8 cellular contexts compared by ENCODE assay signal in genomic region chr9:94639045-94639995, GRCh38. TPM values are rescaled to one million over a fixed set of nuclear protein-coding genes. Genes with fewer than 3 reads are reported as not detected.
DNase-seq lines count a peak whose midpoint lies in the region; ATAC-seq and TF ChIP-seq lines count a peak whose summit lies in the region.

Gene FBP1, minus strand, starts transcription at chr9:94639518. Its CDS starts 208 bp downstream, at chr9:94639310.

- no peaks in the 10 kb centered on the region for H3K9me3 Mint-ChIP-seq in naive thymus-derived CD4-positive, alpha-beta T cell

- ATAC-seq in naive thymus-derived CD4-positive, alpha-beta T cell: peak; percentile 75
- no peak for ATAC-seq in HG03460 (IDR thresholded peaks at IDR 0.05; ENCODE audit: unreplicated experiment)

- no peaks in the 10 kb centered on the region for H3K27me3 ChIP-seq in naive thymus-derived CD4-positive, alpha-beta T cell (ENCODE audit: control insufficient read depth in 2 of 2, insufficient read depth in 2 of 2, low read length in 2 of 2)
- no peaks in the 10 kb centered on the region for H3K27me3 ChIP-seq in thyroid gland

- intact Hi-C loops in naive thymus-derived CD4-positive, alpha-beta T cell (cut with micrococcal nuclease): loop anchor here in 1 of 2 donors (1.0 kb wide), 2 partner anchors 17 to 30 kb away; no protein-coding TSS in a partner anchor
- intact Hi-C loops in thyroid gland (cut with DNase I): no loop called here

- TF ChIP-seq POLR2A in erythroblast (IDR thresholded peaks at IDR 0.05; ENCODE audit: low read length) (no peak), thyroid gland (IDR thresholded peaks at IDR 0.05) (peak in 1 of 2 donors; percentile 34)

- H3K9me3 ChIP-seq in naive thymus-derived CD4-positive, alpha-beta T cell (ENCODE audit: control insufficient read depth in 2 of 3, low read length in 3 of 3): no peaks in the 10 kb centered on the region
- no peaks in the 10 kb centered on the region for H3K9me3 ChIP-seq in thyroid gland

- peak within 1 kb of the TSS; percentile 59 for H3K27ac ChIP-seq in naive thymus-derived CD4-positive, alpha-beta T cell (ENCODE audit: low read depth, low read length)
- H3K27ac ChIP-seq in thyroid gland: peak within 1 kb of the TSS in 2 of 3 donors; percentile 34 to 44

- H3K4me3 Mint-ChIP-seq in naive thymus-derived CD4-positive, alpha-beta T cell: peak within 1 kb of the TSS; percentile 87 to 98 (median 96)

- CTCF ChIA-PET in naive thymus-derived CD4-positive, alpha-beta T cell (lab: Charles Lee): interaction anchor here (0.5 to 1.3 kb wide), 4 partner anchors 10 to 491 kb away, joined by 3 read pairs; no protein-coding TSS in a partner anchor

- H3K27me3 Mint-ChIP-seq in naive thymus-derived CD4-positive, alpha-beta T cell: peaks cover 0 to 42% (median 0%) of the 10 kb centered on the region in 5 donors

- H3K4me3 ChIP-seq in GM12864 (ENCODE audit: low read depth, low read length) (peak within 1 kb of the TSS; percentile 50), thyroid gland (replicated peaks in 1 of 3) (peak within 1 kb of the TSS; percentile 35 to 78 (median 60))
- H3K4me3 ChIP-seq in Jurkat, Clone E6-1 (ENCODE audit: low read length): peak within 1 kb of the TSS; percentile 29
- peak within 1 kb of the TSS; percentile 69 for H3K4me3 ChIP-seq in naive thymus-derived CD4-positive, alpha-beta T cell (ENCODE audit: low read length)

- peak within 1 kb of the TSS; percentile 66 to 95 (median 92) for H3K27ac Mint-ChIP-seq in naive thymus-derived CD4-positive, alpha-beta T cell

- H3K36me3 ChIP-seq in naive thymus-derived CD4-positive, alpha-beta T cell (ENCODE audit: control insufficient read depth in 2 of 3, insufficient read depth in 3 of 3, low read length in 3 of 3): no peaks in the 10 kb centered on the region
- H3K36me3 ChIP-seq in thyroid gland: no peaks in the 10 kb centered on the region

- POLR2A ChIA-PET in naive thymus-derived CD4-positive, alpha-beta T cell (lab: Charles Lee): interaction anchor here (1.2 to 1.5 kb wide), 2 partner anchors 10 to 17 kb away, joined by 5 read pairs; no protein-coding TSS in a partner anchor

- peaks cover 0 to 2% (median 0%) of the 10 kb centered on the region in 5 donors for H3K36me3 Mint-ChIP-seq in naive thymus-derived CD4-positive, alpha-beta T cell

- peaks cover 13 to 23% (median 17%) of the 10 kb centered on the region in 7 donors for H3K4me1 Mint-ChIP-seq in naive thymus-derived CD4-positive, alpha-beta T cell

- H3K4me1 ChIP-seq in naive thymus-derived CD4-positive, alpha-beta T cell (ENCODE audit: control insufficient read depth in 2 of 2, insufficient read depth in 2 of 2, low read length in 2 of 2): no peaks in the 10 kb centered on the region
- H3K4me1 ChIP-seq in thyroid gland: peaks cover 8 to 24% of the 10 kb centered on the region in 2 donors

- TF ChIP-seq CTCF in GM12864 (IDR thresholded peaks at IDR 0.05; ENCODE audit: low read depth, low read length, missing control alignments): no peak
- TF ChIP-seq CTCF in thyroid gland (IDR thresholded peaks at IDR 0.05): no peak

- no peak for DNase-seq in GM12864 (ENCODE audit: low read depth)
- no peak for DNase-seq in Jurkat, Clone E6-1 (ENCODE audit: low read depth, low spot score)
- peak; percentile 64 for DNase-seq in activated CD8-positive, alpha-beta memory T cell treated with anti-CD3 and anti-CD28 coated beads, Interleukin-2, amount 50 U/mL, for 48 hours
- peak; percentile 8 to 18 for DNase-seq in erythroblast (lab: John Stamatoyannopoulos, UW)
- DNase-seq in naive thymus-derived CD4-positive, alpha-beta T cell: peak; percentile 20 to 50 (median 39)
- DNase-seq in thyroid gland: peak; percentile 67
- no peak for DNase-seq in DMS114 treated with DMSO at 0.1 percent for 48 hours (lab: John Stamatoyannopoulos, UW; ENCODE audit: unreplicated experiment)

- WGBS in thyroid gland, 2 donors: 12 to 13% methylated on average over 8 to 14 of the region's 80 CpGs

RNA-seq across cellular contexts. Expression of gene FBP1, which starts in this region (rescaled TPM):
- polyA plus RNA-seq in Jurkat, Clone E6-1 (2012; ENCODE audit: insufficient read depth, insufficient read length): not detected
- 10 to 100 TPM in 3 of 5 experiments, 1 to 10 TPM in 1, under 1 TPM in 1; 0.15 to 26.1 (median 10.5) TPM for total RNA-seq in naive thymus-derived CD4-positive, alpha-beta T cell
- polyA plus RNA-seq in naive thymus-derived CD4-positive, alpha-beta T cell: 10 to 100 TPM; 19.3 to 25.8 TPM
- 10 to 100 TPM; 20.3 to 31.8 (median 23.1) TPM for total RNA-seq in thyroid gland

Comparison
In these comparisons a context has a peak if more than half of its experiments do, and no peak if none do; other contexts are left out.
1. DNase-seq: peak in activated CD8-positive, alpha-beta memory T cell treated with anti-CD3 and anti-CD28 coated beads, Interleukin-2, amount 50 U/mL, for 48 hours (single experiment), erythroblast (2 of 2), naive thymus-derived CD4-positive, alpha-beta T cell (9 of 9) and thyroid gland (2 of 2); none in GM12864 (single experiment), Jurkat, Clone E6-1 (single experiment) and DMS114 treated with DMSO at 0.1 percent for 48 hours (single experiment).
2. Peak in every context shown above with its lines, with median percentiles within 50 percentile points of each other: H3K4me3 ChIP-seq.